1 cellular context compared by ENCODE assay signal in genomic region chr11:8688414-8689362, GRCh38.
TF ChIP-seq lines count a peak whose summit lies in the region.

No MANE protein-coding gene starts in this region.

TF ChIP-seq in HepG2, 621 proteins besides CTCF, POLR2A, EP300 and RAD21 (continued from another document and continues in another):
- TF ChIP-seq CERS6 (CRISPR knock-in tag; IDR thresholded peaks at IDR 0.05) (no peak), KAT2B (IDR thresholded peaks at IDR 0.05; ENCODE audit: borderline replicate concordance, low read depth, low read length) (no peak), ZNF576 (CRISPR knock-in tag; IDR thresholded peaks at IDR 0.05) (0 out of 2 replicates have a peak, but pooled peaks have one; percentile 73), CENPX (CRISPR knock-in tag; IDR thresholded peaks at IDR 0.05) (no peak), ZNF335 (CRISPR knock-in tag; IDR thresholded peaks at IDR 0.05) (peak; percentile 73; the same call in 1 of the 2 replicates), ZSCAN31 (CRISPR knock-in tag; IDR thresholded peaks at IDR 0.05; ENCODE audit: low read depth) (peak; percentile 84), ZNF441 (CRISPR knock-in tag; IDR thresholded peaks at IDR 0.05; ENCODE audit: borderline replicate concordance) (peak; percentile 99), AFF4 (CRISPR knock-in tag; IDR thresholded peaks at IDR 0.05) (peak; percentile 80; the same call in 1 of the 2 replicates), ZNF253 (CRISPR knock-in tag; IDR thresholded peaks at IDR 0.05; ENCODE audit: borderline replicate concordance) (no peak; the same call in 1 of the 2 replicates), ZNF350 (CRISPR knock-in tag; IDR thresholded peaks at IDR 0.05; ENCODE audit: borderline replicate concordance, low read depth) (peak; percentile 94), RNF219 (CRISPR knock-in tag; IDR thresholded peaks at IDR 0.05) (no peak), ZFP37 (CRISPR knock-in tag; IDR thresholded peaks at IDR 0.05; ENCODE audit: borderline replicate concordance) (peak; percentile 74), TFDP1 (CRISPR knock-in tag; IDR thresholded peaks at IDR 0.05; ENCODE audit: borderline replicate concordance) (peak; percentile 95), CHD4 (IDR thresholded peaks at IDR 0.05; ENCODE audit: borderline replicate concordance, low read length) (no peak), LCORL (IDR thresholded peaks at IDR 0.05) (no peak), LCORL (CRISPR knock-in tag; IDR thresholded peaks at IDR 0.05) (peak; percentile 61), MYC (CRISPR knock-in tag; IDR thresholded peaks at IDR 0.05; ENCODE audit: borderline replicate concordance) (peak; percentile 83), ZNF563 (CRISPR knock-in tag; IDR thresholded peaks at IDR 0.05) (0 out of 2 replicates have a peak, but pooled peaks have one; percentile 33), ESRRA (CRISPR knock-in tag; IDR thresholded peaks at IDR 0.05; ENCODE audit: low read depth) (peak; percentile 53; the same call in 1 of the 2 replicates), ATF2 (CRISPR knock-in tag; IDR thresholded peaks at IDR 0.05) (peak; percentile 78; the same call in 1 of the 2 replicates), ZBTB46 (CRISPR knock-in tag; IDR thresholded peaks at IDR 0.05; ENCODE audit: borderline replicate concordance) (no peak; the same call in 1 of the 2 replicates), HDAC6 (IDR thresholded peaks at IDR 0.05; ENCODE audit: low read depth, low read length) (no peak), NR1H2 (CRISPR knock-in tag; IDR thresholded peaks at IDR 0.05; ENCODE audit: borderline replicate concordance, low read depth) (no peak), ZNF644 (CRISPR knock-in tag; IDR thresholded peaks at IDR 0.05; ENCODE audit: low read depth) (no peak), ZXDC (CRISPR knock-in tag; IDR thresholded peaks at IDR 0.05) (peak; percentile 94), ZNF788 (CRISPR knock-in tag; IDR thresholded peaks at IDR 0.05; ENCODE audit: borderline replicate concordance) (peak; percentile 94; the same call in 1 of the 2 replicates), ZNF20 (CRISPR knock-in tag; IDR thresholded peaks at IDR 0.05) (no peak), ZBTB2 (CRISPR knock-in tag; IDR thresholded peaks at IDR 0.05; ENCODE audit: low read depth) (peak; percentile 63), DBP (CRISPR knock-in tag; IDR thresholded peaks at IDR 0.05; ENCODE audit: not compliant biosample characterization) (peak; percentile 85), MLXIP (CRISPR knock-in tag; IDR thresholded peaks at IDR 0.05; ENCODE audit: borderline replicate concordance) (no peak), ZNF557 (CRISPR knock-in tag; IDR thresholded peaks at IDR 0.05) (peak; percentile 72; the same call in 1 of the 2 replicates), ZNF510 (CRISPR knock-in tag; IDR thresholded peaks at IDR 0.05; ENCODE audit: low read depth) (no peak), ATF5 (CRISPR knock-in tag; IDR thresholded peaks at IDR 0.05; ENCODE audit: low read depth) (no peak), ZNF792 (CRISPR knock-in tag; IDR thresholded peaks at IDR 0.05) (peak; percentile 91), NFYB (CRISPR knock-in tag; IDR thresholded peaks at IDR 0.05) (no peak; the same call in 1 of the 2 replicates), YEATS2 (CRISPR knock-in tag; IDR thresholded peaks at IDR 0.05; ENCODE audit: borderline replicate concordance) (peak; percentile 95)
